ENCODE assay signal across 17 cellular contexts in the genomic region with DNA sequence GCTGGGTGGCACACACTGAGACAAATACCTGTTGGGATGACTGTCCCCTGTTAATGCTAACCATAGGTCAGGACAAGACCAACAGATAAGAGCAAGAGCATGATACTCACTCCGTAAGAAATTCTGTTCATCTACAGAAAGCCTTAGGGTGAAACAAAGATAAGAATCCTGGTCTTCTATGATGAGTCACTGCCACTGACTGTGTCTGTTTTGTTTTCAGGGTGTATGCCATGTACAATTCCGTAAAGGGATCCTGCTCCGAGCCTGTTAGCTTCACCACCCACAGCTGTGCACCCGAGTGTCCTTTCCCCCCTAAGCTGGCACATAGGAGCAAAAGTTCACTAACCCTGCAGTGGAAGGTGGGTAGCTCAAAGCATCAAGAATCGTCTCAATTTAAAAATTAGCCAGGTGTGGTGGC.
DNase-seq lines count a peak whose midpoint lies in the region; ATAC-seq and TF ChIP-seq lines count a peak whose summit lies in the region.
"Had no signal": no experiment of that assay in that cellular context is flagged by ENCODE, and none has a peak within 500 bp of the region (broad histone marks: within the 10 kb centered on the region; RNA-seq: fewer than 3 reads in every experiment).

No MANE protein-coding gene starts in this region.

- ATAC-seq in mucosa of descending colon (peak; percentile 50), HG02938 (IDR thresholded peaks at IDR 0.05; ENCODE audit: unreplicated experiment) (no peak), HG02840 (IDR thresholded peaks at IDR 0.05; ENCODE audit: low FRiP score, unreplicated experiment) (no peak)
- ATAC-seq: left ventricle myocardium superior had no signal

- no peaks in the 10 kb centered on the region for H3K9me3 ChIP-seq in BE2C
- no peaks in the 10 kb centered on the region for H3K9me3 ChIP-seq in mucosa of descending colon
- H3K9me3 ChIP-seq: ascending aorta, thyroid gland had no signal

- no peaks in the 10 kb centered on the region for H3K27me3 ChIP-seq in BE2C
- H3K27me3 ChIP-seq: ascending aorta, thyroid gland had no signal

- TF ChIP-seq CTCF in BE2C (IDR thresholded peaks at IDR 0.05; ENCODE audit: low read depth, low read length) (no peak), choroid plexus epithelial cell (conservative IDR thresholded peaks at IDR 0.05; ENCODE audit: low read depth, low read length) (no peak), mucosa of descending colon (IDR thresholded peaks at IDR 0.05) (no peak)

- H3K36me3 ChIP-seq in BE2C, result peaks cover 22% of the 10 kb centered on the region
- peaks cover 3% of the 10 kb centered on the region for H3K36me3 ChIP-seq in mucosa of descending colon (ENCODE audit: low read depth)

- intact Hi-C loops in mucosa of descending colon (cut with DNase I, micrococcal nuclease), result no loop called here

- H3K4me3 ChIP-seq in BE2C (ENCODE audit: low read depth, low read length) (no peak overlapping the region), choroid plexus epithelial cell (ENCODE audit: low read depth, low read length) (no peak overlapping the region), mucosa of descending colon (no peak overlapping the region)
- H3K4me3 ChIP-seq: ascending aorta, thyroid gland had no signal

- DNase-seq in BE2C (peak; percentile 48), M059J (ENCODE audit: low read depth) (peak; percentile 77), choroid plexus epithelial cell (ENCODE audit: low read depth) (peak; percentile 72), mucosa of descending colon (no peak), middle frontal gyrus (ENCODE audit: extremely low spot score, low spot score) (no peak), NAMALWA (ENCODE audit: low spot score) (no peak)
- DNase-seq: activated CD4-positive, alpha-beta T cell treated with anti-CD3 and anti-CD28 coated beads, Interleukin-2, amount 50 U/mL, for 4 hours; KG1; left ventricle myocardium superior; NCI-H1930; NCI-H774; occipital lobe; T-helper 9 cell; thyroid gland had no signal

- peaks cover 13% of the 10 kb centered on the region for H3K4me1 ChIP-seq in BE2C
- peaks cover 11% of the 10 kb centered on the region for H3K4me1 ChIP-seq in mucosa of descending colon (ENCODE audit: low read depth)

Comparison
In these comparisons a context has a peak if more than half of its experiments do, and no peak if none do; other contexts are left out.
1. DNase-seq: peak in BE2C (single experiment), M059J (single experiment) and choroid plexus epithelial cell (single experiment); none in mucosa of descending colon (0 of 3), middle frontal gyrus (single experiment) and NAMALWA (single experiment).